In the genomic region with DNA sequence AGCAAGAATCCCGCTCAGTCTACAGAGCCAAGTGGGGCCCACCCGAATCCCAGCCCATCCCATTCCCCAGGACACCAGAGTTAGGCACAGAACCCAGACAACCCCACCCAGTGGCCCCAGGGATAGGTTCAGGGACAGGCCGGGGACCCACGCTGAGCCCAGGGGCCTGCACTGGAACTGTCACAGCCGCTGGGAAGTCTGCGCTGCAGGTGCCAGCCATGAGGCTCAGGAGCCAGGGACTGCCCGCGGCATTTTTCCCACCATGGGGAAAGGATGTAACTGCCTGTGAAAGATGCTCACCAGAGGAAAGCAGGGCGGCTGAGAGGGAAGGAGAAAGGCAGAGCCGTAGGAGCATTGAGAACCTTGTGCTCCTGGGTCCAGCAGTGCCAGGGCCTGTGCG, we compare ENCODE assay signal across 15 cellular contexts. TPM values are rescaled to one million over a fixed set of nuclear protein-coding genes. Genes with fewer than 3 reads are reported as not detected.
DNase-seq lines count a peak whose midpoint lies in the region; TF ChIP-seq lines count a peak whose summit lies in the region.
"Had no signal": no experiment of that assay in that cellular context is flagged by ENCODE, and none has a peak within 500 bp of the region (broad histone marks: within the 10 kb centered on the region; RNA-seq: fewer than 3 reads in every experiment).

No MANE protein-coding gene starts in this region.

- H3K36me3 Mint-ChIP-seq in CD14-positive monocyte, result no peaks in the 10 kb centered on the region
- H3K36me3 Mint-ChIP-seq in H9 (ENCODE audit: insufficient read depth in 1 of 3, low read depth in 3 of 3), result peaks cover 0 to 29% (median 0%) of the 10 kb centered on the region in 3 experiments; a peak in 3 of 7 replicates
- H3K36me3 Mint-ChIP-seq: CD4-positive, CD25-positive, alpha-beta regulatory T cell; CD8-positive, alpha-beta T cell had no signal

- no peak overlapping the region for H2BK15ac ChIP-seq in H9 (ENCODE audit: low read depth, low read length)

- H4K91ac ChIP-seq in H9 (ENCODE audit: insufficient read length, low read depth, low read length), result no peak overlapping the region

- H2BK12ac ChIP-seq in H9 (ENCODE audit: insufficient read length, low read depth, low read length), result no peak overlapping the region

- no peaks in the 10 kb centered on the region for H3K23me2 ChIP-seq in H9 (ENCODE audit: insufficient read length, low read depth, low read length, poor library complexity, severe bottlenecking)

- no peaks in the 10 kb centered on the region for H3K4me1 ChIP-seq in H9 (ENCODE audit: insufficient read depth, low read length)
- no peaks in the 10 kb centered on the region for H3K4me1 ChIP-seq in sigmoid colon
- H3K4me1 ChIP-seq: Caco-2 had no signal

- TF ChIP-seq EP300 in sigmoid colon (IDR thresholded peaks at IDR 0.05), result no peak

- H2BK20ac ChIP-seq in H9 (ENCODE audit: low read depth, low read length, poor library complexity, severe bottlenecking), result no peak overlapping the region

- no peak overlapping the region for H3K4me2 ChIP-seq in H9 (ENCODE audit: insufficient read depth, insufficient read length, low read length)

- H3T11ph ChIP-seq in H9 (ENCODE audit: low read length), result no peak overlapping the region

- H3K14ac ChIP-seq in H9 (ENCODE audit: insufficient read depth, low read length), result no peak overlapping the region

- no peaks in the 10 kb centered on the region for H4K20me1 ChIP-seq in H9 (ENCODE audit: control insufficient read depth, insufficient read depth, insufficient read length)

- H2BK120ac ChIP-seq in H9 (ENCODE audit: low read depth, low read length, poor library complexity, severe bottlenecking), result no peak overlapping the region

- no peaks in the 10 kb centered on the region for H3K4me1 Mint-ChIP-seq in CD14-positive monocyte
- H3K4me1 Mint-ChIP-seq in H9, result no peaks in the 10 kb centered on the region
- H3K4me1 Mint-ChIP-seq: CD4-positive, CD25-positive, alpha-beta regulatory T cell had no signal

- intact Hi-C loops in CD14-positive monocyte (cut with micrococcal nuclease), result no loop called here
- intact Hi-C loops in sigmoid colon (cut with DNase I), result no loop called here

- no peaks in the 10 kb centered on the region for H3K79me1 ChIP-seq in H9 (ENCODE audit: insufficient read depth, low read depth, low read length, poor library complexity, severe bottlenecking)

- peaks cover 0 to 3% (median 3%) of the 10 kb centered on the region in 3 donors for H3K27me3 Mint-ChIP-seq in CD14-positive monocyte (ENCODE audit: low read depth in 3 of 3)
- H3K27me3 Mint-ChIP-seq in H9 (ENCODE audit: low read depth), result no peaks in the 10 kb centered on the region; the same call in 1 of the 2 replicates
- H3K27me3 Mint-ChIP-seq: CD4-positive, CD25-positive, alpha-beta regulatory T cell had no signal

- peaks cover 0 to 3% (median 0%) of the 10 kb centered on the region in 7 donors for H3K9me3 Mint-ChIP-seq in CD14-positive monocyte
- no peaks in the 10 kb centered on the region for H3K9me3 Mint-ChIP-seq in H9
- H3K9me3 Mint-ChIP-seq: CD8-positive, alpha-beta T cell had no signal

- H3K79me2 ChIP-seq in H9 (ENCODE audit: insufficient read depth, low read length), result no peaks in the 10 kb centered on the region

- no peak overlapping the region for H3K4me3 ChIP-seq in sigmoid colon
- H3K4me3 ChIP-seq: GM23248 had no signal

- H3K27ac Mint-ChIP-seq in CD14-positive monocyte, result no peak overlapping the region
- 0 out of 7 replicates have a peak overlapping the region, but pooled peaks of 1 of the 3 experiments have one; percentile 49 for H3K27ac Mint-ChIP-seq in H9
- H3K27ac Mint-ChIP-seq: CD4-positive, CD25-positive, alpha-beta regulatory T cell; CD8-positive, alpha-beta T cell had no signal

- H3K4ac ChIP-seq in H9 (ENCODE audit: low read depth, low read length), result no peak overlapping the region

- no peak overlapping the region for H2AK5ac ChIP-seq in H9 (ENCODE audit: insufficient read length, low read length)

- H3K9ac ChIP-seq in H9 (ENCODE audit: extremely low read depth, insufficient read length, low read length), result no peak overlapping the region
- H3K9ac ChIP-seq: GM23248 had no signal

- H2AFZ ChIP-seq in H9 (ENCODE audit: low read length), result no peak overlapping the region
- H2AFZ ChIP-seq: GM23248 had no signal

- H4K5ac ChIP-seq in H9 (ENCODE audit: insufficient read length, low read depth, low read length), result no peak overlapping the region

- H3K27me3 ChIP-seq in H9 (ENCODE audit: insufficient read depth, low read length) (no peaks in the 10 kb centered on the region), sigmoid colon (no peaks in the 10 kb centered on the region)

- H3K9me3 ChIP-seq in H9 (ENCODE audit: control insufficient read depth, low read depth, low read length) (no peaks in the 10 kb centered on the region), sigmoid colon (no peaks in the 10 kb centered on the region)
- H3K9me3 ChIP-seq: Caco-2 had no signal

- H3K4me3 Mint-ChIP-seq in CD14-positive monocyte (no peak overlapping the region), H9 (no peak overlapping the region)
- H3K4me3 Mint-ChIP-seq: CD4-positive, CD25-positive, alpha-beta regulatory T cell; CD8-positive, alpha-beta T cell had no signal

- H3K18ac ChIP-seq in H9 (ENCODE audit: insufficient read length, low read depth, low read length), result no peak overlapping the region

- TF ChIP-seq POLR2A in sigmoid colon (IDR thresholded peaks at IDR 0.05), result no peak

- TF ChIP-seq CTCF in CD14-positive monocyte (IDR thresholded peaks at IDR 0.05), result no peak
- TF ChIP-seq CTCF in H9 (conservative IDR thresholded peaks at IDR 0.05), result no peak
- no peak for TF ChIP-seq CTCF in sigmoid colon (IDR thresholded peaks at IDR 0.05)

- peak; percentile 10 for DNase-seq in CD14-positive monocyte (ENCODE audit: low spot score)
- DNase-seq in H9, result no peak
- DNase-seq in mesenteric fat pad (ENCODE audit: low spot score), result peak; percentile 83
- DNase-seq in sigmoid colon, result peak; percentile 48
- no peak for DNase-seq in NCI-H2227 treated with DMSO at 0.1 percent for 48 hours (lab: John Stamatoyannopoulos, UW)
- no peak for DNase-seq in LoVo (ENCODE audit: low spot score)
- DNase-seq: C1 segment of cervical spinal cord; Caco-2; CD4-positive, CD25-positive, alpha-beta regulatory T cell; CD8-positive, alpha-beta T cell; DMS153; DND-41; GM23248; H7 had no signal

- H4K8ac ChIP-seq in H9 (replicated peaks; ENCODE audit: insufficient read length, low read depth, low read length), result no peak overlapping the region

- peaks cover 0 to 55% (median 21%) of the 10 kb centered on the region in 4 donors for H3K36me3 ChIP-seq in sigmoid colon

- WGBS in H9 (ENCODE audit: extremely low coverage, insufficient read length, low lambda C conversion rate), result no CpG with 5 or more reads among the region's 11 CpGs
- 90 to 92% methylated on average over 11 of the region's 11 CpGs for WGBS in sigmoid colon, 2 donors

- H3K27ac ChIP-seq in H9 (ENCODE audit: insufficient read length, low read depth, low read length) (no peak overlapping the region), sigmoid colon (no peak overlapping the region)
- H3K27ac ChIP-seq: GM23248 had no signal

- H2BK5ac ChIP-seq in H9 (ENCODE audit: insufficient read length, low read length), result no peak overlapping the region

- H3K23ac ChIP-seq in H9 (ENCODE audit: insufficient read length, low read depth, low read length), result no peak overlapping the region

- peak overlapping the region; percentile 62 for H3K56ac ChIP-seq in H9 (ENCODE audit: insufficient read length, low read depth, low read length)

RNA-seq across cellular contexts. Expression of gene EVC2, which starts 12.0 kb away (rescaled TPM):
- under 1 TPM; 0.04 to 0.08 TPM for polyA plus RNA-seq in CD14-positive monocyte
- total RNA-seq in H9 (2021), result 7.1 and 7.8 TPM in 2 replicates
- total RNA-seq in mesenteric fat pad, result 4.0 TPM
- 10 to 100 TPM in 2 of 4 donors, 1 to 10 TPM in 2; 8.6 to 14.7 (median 10.9) TPM for total RNA-seq in sigmoid colon
- polyA plus RNA-seq in sigmoid colon, result 1 to 10 TPM in 1 of 3 donors, under 1 TPM in 1, not detected in 1; 0.60 to 1.3 TPM
- total RNA-seq: A172, Caco-2 had no signal

RNA-seq across cellular contexts. Expression of gene EVC, which starts 14.7 kb away (rescaled TPM):
- polyA plus RNA-seq in CD14-positive monocyte (not detected), sigmoid colon (1 to 10 TPM in 2 of 3 donors, under 1 TPM in 1; 0.46 to 3.4 (median 1.2) TPM)
- total RNA-seq in H9 (2021) (9.7 and 10.1 TPM in 2 replicates), mesenteric fat pad (16.6 TPM), sigmoid colon (10 to 100 TPM; 15.6 to 35.2 (median 24.4) TPM)
- total RNA-seq: Caco-2 had no signal

Comparison
In these comparisons a context has a peak if more than half of its experiments do, and no peak if none do; other contexts are left out.
1. DNase-seq: peak in CD14-positive monocyte (single experiment), mesenteric fat pad (single experiment) and sigmoid colon (single experiment); none in H9 (single experiment), NCI-H2227 treated with DMSO at 0.1 percent for 48 hours (single experiment) and LoVo (single experiment).